Comparison of ENCODE assay signal across 14 cellular contexts in the genomic region with DNA sequence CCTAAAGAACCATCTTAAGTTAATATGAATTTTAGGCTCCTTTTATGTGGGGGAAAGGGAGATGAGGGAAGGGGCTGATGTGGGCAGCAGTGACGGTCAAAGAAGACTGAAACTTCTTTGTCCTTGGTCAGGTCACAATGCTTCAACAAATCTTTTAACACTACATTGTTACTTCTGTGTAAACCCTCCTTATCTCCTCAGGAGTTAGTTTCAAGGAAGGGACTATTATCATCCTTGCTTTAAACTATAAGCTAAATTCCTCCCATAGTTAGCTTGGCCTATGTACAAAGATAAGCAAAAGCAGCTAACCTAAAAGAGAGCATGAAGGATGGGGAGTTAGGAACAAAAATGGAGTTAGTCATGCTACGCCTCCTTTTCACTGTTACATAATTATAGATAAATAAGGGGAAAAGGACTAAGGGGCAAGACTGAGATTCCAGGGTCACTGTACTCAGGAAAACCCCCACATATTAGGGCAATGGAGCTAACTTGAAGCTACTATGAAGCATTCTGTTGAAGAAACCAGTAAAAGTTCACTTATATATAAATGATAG.
DNase-seq lines count a peak whose midpoint lies in the region; ATAC-seq and TF ChIP-seq lines count a peak whose summit lies in the region.
"Had no signal": no experiment of that assay in that cellular context is flagged by ENCODE, and none has a peak within 500 bp of the region (broad histone marks: within the 10 kb centered on the region; RNA-seq: fewer than 3 reads in every experiment).

No MANE protein-coding gene starts in this region.

- no peaks in the 10 kb centered on the region for H4K20me1 ChIP-seq in Loucy (ENCODE audit: insufficient read depth, low read length, poor library complexity, severe bottlenecking)

- H3K9ac ChIP-seq in Loucy (ENCODE audit: low read depth, low read length, poor library complexity, severe bottlenecking) = peak overlapping the region; percentile 46

- peaks cover 24% of the 10 kb centered on the region for H3K4me1 ChIP-seq in Loucy (ENCODE audit: insufficient read depth, low read length, poor library complexity, severe bottlenecking)
- H3K4me1 ChIP-seq: HAP-1 had no signal

- H2AFZ ChIP-seq in Loucy (ENCODE audit: low read length) = no peak overlapping the region

- H3K4me1 Mint-ChIP-seq in activated naive CD4-positive, alpha-beta T cell treated with anti-CD3 and anti-CD28 coated beads, Interleukin-2, amount 50 U/mL, for 24 hours = peaks cover 32% of the 10 kb centered on the region
- H3K4me1 Mint-ChIP-seq in activated naive CD8-positive, alpha-beta T cell treated with anti-CD3 and anti-CD28 coated beads for 36 hours = peaks cover 34% of the 10 kb centered on the region
- peaks cover 24% of the 10 kb centered on the region for H3K4me1 Mint-ChIP-seq in activated T-cell treated with anti-CD3 and anti-CD28 coated beads, Interleukin-2, amount 50 U/mL, for 4 hours (ENCODE audit: low read depth)
- H3K4me1 Mint-ChIP-seq in effector memory CD8-positive, alpha-beta T cell (ENCODE audit: low read depth in 2 of 2) = peaks cover 0 to 6% of the 10 kb centered on the region in 2 donors

- H3K4me2 ChIP-seq in Loucy (ENCODE audit: low read depth, low read length, poor library complexity, severe bottlenecking) = peak overlapping the region; percentile 57

- H3K9me3 ChIP-seq in Loucy (ENCODE audit: insufficient read depth, low read depth, low read length) = no peaks in the 10 kb centered on the region
- H3K9me3 ChIP-seq: HAP-1 had no signal

- peaks cover 5% of the 10 kb centered on the region for H3K9me3 Mint-ChIP-seq in activated naive CD4-positive, alpha-beta T cell treated with anti-CD3 and anti-CD28 coated beads, Interleukin-2, amount 50 U/mL, for 24 hours
- peaks cover 11% of the 10 kb centered on the region for H3K9me3 Mint-ChIP-seq in activated naive CD8-positive, alpha-beta T cell treated with anti-CD3 and anti-CD28 coated beads for 36 hours
- no peaks in the 10 kb centered on the region for H3K9me3 Mint-ChIP-seq in activated T-cell treated with anti-CD3 and anti-CD28 coated beads, Interleukin-2, amount 50 U/mL, for 4 hours
- no peaks in the 10 kb centered on the region for H3K9me3 Mint-ChIP-seq in effector memory CD8-positive, alpha-beta T cell

- no peaks in the 10 kb centered on the region for H3K27me3 Mint-ChIP-seq in activated naive CD4-positive, alpha-beta T cell treated with anti-CD3 and anti-CD28 coated beads, Interleukin-2, amount 50 U/mL, for 24 hours
- H3K27me3 Mint-ChIP-seq in activated naive CD8-positive, alpha-beta T cell treated with anti-CD3 and anti-CD28 coated beads for 36 hours = no peaks in the 10 kb centered on the region
- H3K27me3 Mint-ChIP-seq in activated T-cell treated with anti-CD3 and anti-CD28 coated beads, Interleukin-2, amount 50 U/mL, for 4 hours (ENCODE audit: low read depth) = no peaks in the 10 kb centered on the region
- no peaks in the 10 kb centered on the region for H3K27me3 Mint-ChIP-seq in effector memory CD8-positive, alpha-beta T cell

- no peak for DNase-seq in activated naive CD4-positive, alpha-beta T cell treated with Interleukin-2 at 50 U/mL for 16 hours
- no peak for DNase-seq in activated naive CD8-positive, alpha-beta T cell treated with anti-CD3 and anti-CD28 coated beads for 36 hours
- no peak for DNase-seq in NCI-H226
- no peak for DNase-seq in activated T-cell treated with anti-CD3 and anti-CD28 coated beads, Interleukin-2, amount 50 U/mL, for 4 hours
- no peak for DNase-seq in effector memory CD8-positive, alpha-beta T cell
- DNase-seq: Calu3; NCI-H1930; NCI-H446; NCI-H69; NK-92 treated with Interleukin-12 subunit alpha and Interleukin-12 subunit beta, amount 100 ng/mL, for 24 hours; SIG-M5 had no signal

- H3K27me3 ChIP-seq in Loucy (ENCODE audit: insufficient read depth, low read length, poor library complexity, severe bottlenecking) = no peaks in the 10 kb centered on the region

- H3K36me3 Mint-ChIP-seq in activated naive CD4-positive, alpha-beta T cell treated with anti-CD3 and anti-CD28 coated beads, Interleukin-2, amount 50 U/mL, for 24 hours = peaks cover 3% of the 10 kb centered on the region
- H3K36me3 Mint-ChIP-seq in activated naive CD8-positive, alpha-beta T cell treated with anti-CD3 and anti-CD28 coated beads for 36 hours = peaks cover 44% of the 10 kb centered on the region
- peaks cover 2% of the 10 kb centered on the region for H3K36me3 Mint-ChIP-seq in activated T-cell treated with anti-CD3 and anti-CD28 coated beads, Interleukin-2, amount 50 U/mL, for 4 hours (ENCODE audit: insufficient read depth)
- H3K36me3 Mint-ChIP-seq in effector memory CD8-positive, alpha-beta T cell (ENCODE audit: insufficient read depth) = no peaks in the 10 kb centered on the region

- no peaks in the 10 kb centered on the region for H3K9me2 ChIP-seq in Loucy (replicated peaks; ENCODE audit: low read depth, low read length)

- peak overlapping the region; percentile 7 for H3K4me3 Mint-ChIP-seq in activated naive CD4-positive, alpha-beta T cell treated with anti-CD3 and anti-CD28 coated beads, Interleukin-2, amount 50 U/mL, for 24 hours
- H3K4me3 Mint-ChIP-seq in activated naive CD8-positive, alpha-beta T cell treated with anti-CD3 and anti-CD28 coated beads for 36 hours = no peak overlapping the region
- H3K4me3 Mint-ChIP-seq in activated T-cell treated with anti-CD3 and anti-CD28 coated beads, Interleukin-2, amount 50 U/mL, for 4 hours = no peak overlapping the region
- no peak overlapping the region for H3K4me3 Mint-ChIP-seq in effector memory CD8-positive, alpha-beta T cell

- no peak for TF ChIP-seq CTCF in Loucy (conservative IDR thresholded peaks at IDR 0.05; ENCODE audit: low read length)

- peaks cover 5% of the 10 kb centered on the region; the same call in 1 of the 2 replicates for H3F3A ChIP-seq in Loucy (ENCODE audit: low read depth)

- H3K36me3 ChIP-seq in Loucy (ENCODE audit: insufficient read depth, low read length) = no peaks in the 10 kb centered on the region
- H3K36me3 ChIP-seq: HAP-1 had no signal

- peak overlapping the region; percentile 46 for H3K27ac Mint-ChIP-seq in activated naive CD4-positive, alpha-beta T cell treated with anti-CD3 and anti-CD28 coated beads, Interleukin-2, amount 50 U/mL, for 24 hours
- peak overlapping the region; percentile 72 for H3K27ac Mint-ChIP-seq in activated naive CD8-positive, alpha-beta T cell treated with anti-CD3 and anti-CD28 coated beads for 36 hours
- peak overlapping the region in 1 of 2 donors; percentile 10 for H3K27ac Mint-ChIP-seq in effector memory CD8-positive, alpha-beta T cell

- ATAC-seq in activated T-cell treated with anti-CD3 and anti-CD28 coated beads, Interleukin-2, amount 50 U/mL, for 4 hours = no peak
- no peak for ATAC-seq in effector memory CD8-positive, alpha-beta T cell (replicated peaks)

- peak overlapping the region; percentile 8 for H3K4me3 ChIP-seq in Loucy (ENCODE audit: low read length, poor library complexity, severe bottlenecking)
- H3K4me3 ChIP-seq: HAP-1 had no signal

- H3K79me2 ChIP-seq in Loucy (ENCODE audit: insufficient read depth, low read length) = no peaks in the 10 kb centered on the region
